Comparison of ENCODE assay signal across 29 cellular contexts in the genomic region with DNA sequence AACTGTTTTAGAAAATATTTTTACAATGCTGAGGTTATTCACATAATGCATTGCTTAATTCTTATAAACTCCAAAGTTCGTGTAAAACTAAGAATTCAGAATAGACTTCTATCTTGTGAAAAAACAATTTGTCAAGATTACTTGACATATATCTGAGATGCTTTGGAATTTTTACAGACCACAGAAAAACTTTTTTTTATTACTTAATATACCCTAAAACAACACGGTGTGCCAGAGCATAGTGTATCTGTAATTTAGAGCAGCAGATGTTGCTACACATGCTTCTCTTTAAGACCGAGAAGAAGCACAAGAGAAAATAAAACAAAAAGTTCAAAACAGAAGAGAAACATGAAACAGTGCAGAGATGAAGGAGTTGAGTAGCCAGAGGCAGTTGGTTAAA. TPM values are rescaled to one million over a fixed set of nuclear protein-coding genes. Genes with fewer than 3 reads are reported as not detected.
DNase-seq lines count a peak whose midpoint lies in the region; TF ChIP-seq lines count a peak whose summit lies in the region.
"Had no signal": no experiment of that assay in that cellular context is flagged by ENCODE, and none has a peak within 500 bp of the region (broad histone marks: within the 10 kb centered on the region; RNA-seq: fewer than 3 reads in every experiment).

No MANE protein-coding gene starts in this region.

- peak; percentile 17 for DNase-seq in AG04449 (ENCODE audit: low read depth, low spot score)
- peak; percentile 74 for DNase-seq in GM04504 (ENCODE audit: low read depth)
- DNase-seq in amniotic epithelial cell (ENCODE audit: low read depth): peak; percentile 90
- DNase-seq in fibroblast of villous mesenchyme (ENCODE audit: low read depth): peak; percentile 71
- no peak for DNase-seq in GM13977 (ENCODE audit: low spot score)
- no peak for DNase-seq in central memory CD4-positive, alpha-beta T cell
- DNase-seq in NCI-H1417 treated with DMSO at 0.1 percent for 48 hours (lab: John Stamatoyannopoulos, UW): no peak
- DNase-seq in HPDE6-E6E7 (ENCODE audit: extremely low spot score): no peak
- DNase-seq: activated CD4-positive, alpha-beta T cell treated with anti-CD3 and anti-CD28 coated beads for 48 hours; activated CD8-positive, alpha-beta memory T cell treated with anti-CD3 and anti-CD28 coated beads for 24 hours; activated effector memory CD4-positive, alpha-beta T cell treated with anti-CD3 and anti-CD28 coated beads, Interleukin-2, amount 50 U/mL, for 16 hours; dermis blood vessel endothelial cell; DMS53; endodermal cell; GM23248; islet precursor cell; left ventricle myocardium inferior; NCI-H1048; NCI-H1694 treated with DMSO at 0.1 percent for 48 hours; NCI-H510A; right cardiac atrium; stimulated activated CD4-positive, alpha-beta T cell treated with anti-CD3 and anti-CD28 coated beads, Interleukin-2, amount 100 ng/mL, for 24 hours; T-cell; WERI-Rb-1 had no signal

- no peak overlapping the region for H3K4me3 ChIP-seq in AG04449 (ENCODE audit: low read depth, low read length)
- no peak overlapping the region for H3K4me3 ChIP-seq in fibroblast of villous mesenchyme (ENCODE audit: low read depth, low read length)
- H3K4me3 ChIP-seq: A549, BLaER1, esophagus muscularis mucosa, GM23248, left ventricle myocardium inferior, neural progenitor cell, thoracic aorta had no signal

- no peak for TF ChIP-seq CTCF in AG04449 (IDR thresholded peaks at IDR 0.05; ENCODE audit: insufficient read depth, low read length, missing control alignments)
- TF ChIP-seq CTCF in fibroblast of villous mesenchyme (IDR thresholded peaks at IDR 0.05; ENCODE audit: insufficient read depth, low read depth, low read length): no peak
- no peak for TF ChIP-seq CTCF in GM13977 (IDR thresholded peaks at IDR 0.05; ENCODE audit: extremely low read depth, insufficient read depth, missing control alignments)

- CTCF ChIA-PET in AG04449 (lab: Yijun Ruan, JAX): interaction anchor here (4.2 to 6.7 kb wide), 2 partner anchors 244 to 379 kb away, joined by 29 to 67 read pairs; no protein-coding TSS in a partner anchor

- POLR2A ChIA-PET in AG04449 (lab: Yijun Ruan, JAX): no interaction called here

- in situ Hi-C loops in GM13977 (cut with MboI; ENCODE audit: low pct_unique_long_range_greater_than_20kb, low sequenced_read_pairs, unreplicated experiment): loop anchor here (25.0 kb wide), 1 partner anchor 284 kb away; a partner anchor contains a TSS

RNA-seq across cellular contexts. Expression of a gene that starts 26.4 kb away (rescaled TPM):
- total RNA-seq in fibroblast of villous mesenchyme: 13.8 and 16.1 TPM in 2 replicates

RNA-seq across cellular contexts. Expression of a gene that starts 26.8 kb away (rescaled TPM):
- 11.9 and 14.7 TPM in 2 replicates for total RNA-seq in fibroblast of villous mesenchyme

Comparison
In these comparisons a context has a peak if more than half of its experiments do, and no peak if none do; other contexts are left out.
1. DNase-seq: peak in AG04449 (single experiment), GM04504 (single experiment), amniotic epithelial cell (single experiment) and fibroblast of villous mesenchyme (single experiment); none in GM13977 (single experiment), central memory CD4-positive, alpha-beta T cell (single experiment), NCI-H1417 treated with DMSO at 0.1 percent for 48 hours (single experiment) and HPDE6-E6E7 (single experiment).